ENCODE assay signal across 29 cellular contexts in the genomic region with DNA sequence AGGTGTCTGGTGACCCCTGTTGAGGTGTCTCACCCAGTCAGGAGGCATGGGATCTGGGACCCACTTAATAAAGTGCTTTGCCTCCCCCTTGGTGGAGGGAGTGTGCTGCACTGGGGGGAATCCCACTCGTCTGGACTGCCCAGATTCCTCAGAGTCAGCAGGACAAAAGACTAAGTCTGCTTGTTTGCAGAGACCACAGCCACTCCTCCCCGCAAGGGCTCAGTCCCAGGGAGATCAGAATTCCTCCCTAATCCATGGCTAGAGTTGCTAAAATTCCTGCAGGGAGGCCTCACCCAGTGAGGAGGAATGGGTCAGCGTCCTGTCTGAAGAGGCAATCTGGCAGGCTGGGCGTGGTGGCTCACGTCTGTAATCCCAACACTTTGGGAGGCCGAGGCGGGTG.
"Had no signal": no experiment of that assay in that cellular context is flagged by ENCODE, and none has a peak within 500 bp of the region (broad histone marks: within the 10 kb centered on the region; RNA-seq: fewer than 3 reads in every experiment).

No MANE protein-coding gene starts in this region.

- H3K36me3 Mint-ChIP-seq: naive thymus-derived CD4-positive, alpha-beta T cell; stimulated activated memory B cell treated with anti-CD40 and anti-IgM and Interleukin-4, amounts not matched to agents 10 μg/mL and 1 μg/mL and 100 μg/mL, for 72 hours had no signal

- H3K4me3 Mint-ChIP-seq: activated CD4-positive, alpha-beta memory T cell treated with anti-CD3 and anti-CD28 coated beads, Interleukin-2, amount 10 ng/mL, durations not matched to agents 7 days and 5 days; activated CD4-positive, alpha-beta T cell treated with anti-CD3 and anti-CD28 coated beads, Interleukin-2, amount 10 ng/mL, durations not matched to agents 7 days and 5 days; activated T-cell treated with anti-CD3 and anti-CD28 coated beads, Interleukin-2, amount 50 U/mL, for 24 hours; naive thymus-derived CD4-positive, alpha-beta T cell; stimulated activated memory B cell treated with anti-CD40 and anti-IgM and Interleukin-4, amounts not matched to agents 10 μg/mL and 1 μg/mL and 100 μg/mL, for 72 hours; stimulated activated naive CD8-positive, alpha-beta T cell treated with anti-CD3 and anti-CD28 coated beads, Interleukin-15, amount 100 ng/mL, for 72 hours; T-helper 17 cell had no signal

- H3K4me2 ChIP-seq: smooth muscle cell had no signal

- H3K79me2 ChIP-seq: parathyroid adenoma had no signal

- DNase-seq: activated CD4-positive, alpha-beta memory T cell treated with anti-CD3 and anti-CD28 coated beads, Interleukin-2, amount 10 ng/mL, durations not matched to agents 7 days and 5 days; activated CD4-positive, alpha-beta T cell treated with anti-CD3 and anti-CD28 coated beads, Interleukin-2, amount 10 ng/mL, durations not matched to agents 7 days and 5 days; activated CD4-positive, CD25-positive, alpha-beta regulatory T cell treated with anti-CD3 and anti-CD28 coated beads, Interleukin-2, amount 50 U/mL, for 72 hours; activated CD8-positive, alpha-beta memory T cell treated with anti-CD3 and anti-CD28 coated beads, Interleukin-2, amount 50 U/mL, for 48 hours; activated gamma-delta T cell; activated naive CD4-positive, alpha-beta T cell treated with anti-CD3 and anti-CD28 coated beads, Interleukin-2, amount 50 U/mL, for 16 hours; activated T-cell treated with anti-CD3 and anti-CD28 coated beads, Interleukin-2, amount 50 U/mL, for 24 hours; dorsolateral prefrontal cortex; midbrain; naive thymus-derived CD4-positive, alpha-beta T cell; occipital lobe; stimulated activated CD4-positive, alpha-beta T cell treated with anti-CD3 and anti-CD28 coated beads, Interleukin-1b, Interleukin-23, amount 100 ng/mL, for 48 hours; stimulated activated CD4-positive, alpha-beta T cell treated with anti-CD3 and anti-CD28 coated beads, Interleukin-4, amount 100 ng/mL, for 4 hours; stimulated activated CD8-positive, alpha-beta memory T cell treated with anti-CD3 and anti-CD28 coated beads, Interleukin-4, amount 100 ng/mL, for 48 hours; stimulated activated naive CD8-positive, alpha-beta T cell treated with anti-CD3 and anti-CD28 coated beads, Interleukin-15, amount 100 ng/mL, for 72 hours; substantia nigra; T-helper 17 cell; T1000; thyroid gland; upper lobe of right lung; WERI-Rb-1 had no signal

- H3K4me3 ChIP-seq: dorsolateral prefrontal cortex, esophagus muscularis mucosa, right atrium auricular region, smooth muscle cell, thyroid gland, upper lobe of right lung had no signal

- H3K27ac ChIP-seq: dorsolateral prefrontal cortex, esophagus muscularis mucosa, parathyroid adenoma, right atrium auricular region, thyroid gland, upper lobe of right lung, WERI-Rb-1 had no signal

- H3K9me3 ChIP-seq: esophagus muscularis mucosa, right atrium auricular region, thyroid gland, upper lobe of right lung had no signal

- FAIRE-seq: colon, frontal cortex, keratinocyte had no signal

- H3K4me1 ChIP-seq: esophagus muscularis mucosa, parathyroid adenoma, right atrium auricular region, thyroid gland, upper lobe of right lung had no signal

- H3K27me3 Mint-ChIP-seq: activated CD4-positive, alpha-beta memory T cell treated with anti-CD3 and anti-CD28 coated beads, Interleukin-2, amount 10 ng/mL, durations not matched to agents 7 days and 5 days; activated CD4-positive, alpha-beta T cell treated with anti-CD3 and anti-CD28 coated beads, Interleukin-2, amount 10 ng/mL, durations not matched to agents 7 days and 5 days; activated T-cell treated with anti-CD3 and anti-CD28 coated beads, Interleukin-2, amount 50 U/mL, for 24 hours; naive thymus-derived CD4-positive, alpha-beta T cell; stimulated activated memory B cell treated with anti-CD40 and anti-IgM and Interleukin-4, amounts not matched to agents 10 μg/mL and 1 μg/mL and 100 μg/mL, for 72 hours; stimulated activated naive CD8-positive, alpha-beta T cell treated with anti-CD3 and anti-CD28 coated beads, Interleukin-15, amount 100 ng/mL, for 72 hours; T-helper 17 cell had no signal

- H3K9ac ChIP-seq: parathyroid adenoma had no signal

- ATAC-seq: naive thymus-derived CD4-positive, alpha-beta T cell; stimulated activated memory B cell treated with anti-CD40 and anti-IgM and Interleukin-4, amounts not matched to agents 10 μg/mL and 1 μg/mL and 100 μg/mL, for 72 hours; stimulated activated naive CD8-positive, alpha-beta T cell treated with anti-CD3 and anti-CD28 coated beads, Interleukin-15, amount 100 ng/mL, for 72 hours; T-helper 17 cell; upper lobe of right lung had no signal

- H3K27ac Mint-ChIP-seq: activated CD4-positive, alpha-beta memory T cell treated with anti-CD3 and anti-CD28 coated beads, Interleukin-2, amount 10 ng/mL, durations not matched to agents 7 days and 5 days; activated CD4-positive, alpha-beta T cell treated with anti-CD3 and anti-CD28 coated beads, Interleukin-2, amount 10 ng/mL, durations not matched to agents 7 days and 5 days; activated T-cell treated with anti-CD3 and anti-CD28 coated beads, Interleukin-2, amount 50 U/mL, for 24 hours; naive thymus-derived CD4-positive, alpha-beta T cell; stimulated activated memory B cell treated with anti-CD40 and anti-IgM and Interleukin-4, amounts not matched to agents 10 μg/mL and 1 μg/mL and 100 μg/mL, for 72 hours; stimulated activated naive CD8-positive, alpha-beta T cell treated with anti-CD3 and anti-CD28 coated beads, Interleukin-15, amount 100 ng/mL, for 72 hours; T-helper 17 cell had no signal

- H3K36me3 ChIP-seq: esophagus muscularis mucosa, right atrium auricular region, thyroid gland, upper lobe of right lung, WERI-Rb-1 had no signal

- H2AFZ ChIP-seq: parathyroid adenoma had no signal

- H3K4me1 Mint-ChIP-seq: activated CD4-positive, alpha-beta memory T cell treated with anti-CD3 and anti-CD28 coated beads, Interleukin-2, amount 10 ng/mL, durations not matched to agents 7 days and 5 days; activated CD4-positive, alpha-beta T cell treated with anti-CD3 and anti-CD28 coated beads, Interleukin-2, amount 10 ng/mL, durations not matched to agents 7 days and 5 days; stimulated activated memory B cell treated with anti-CD40 and anti-IgM and Interleukin-4, amounts not matched to agents 10 μg/mL and 1 μg/mL and 100 μg/mL, for 72 hours; stimulated activated naive CD8-positive, alpha-beta T cell treated with anti-CD3 and anti-CD28 coated beads, Interleukin-15, amount 100 ng/mL, for 72 hours; T-helper 17 cell had no signal

- H3K27me3 ChIP-seq: dorsolateral prefrontal cortex, esophagus muscularis mucosa, right atrium auricular region, thyroid gland, upper lobe of right lung had no signal
